Comparison of ENCODE assay signal across 18 cellular contexts in genomic region chr10:357201-357950, GRCh38.
DNase-seq lines count a peak whose midpoint lies in the region; ATAC-seq and TF ChIP-seq lines count a peak whose summit lies in the region.
"Had no signal": no experiment of that assay in that cellular context is flagged by ENCODE, and none has a peak within 500 bp of the region (broad histone marks: within the 10 kb centered on the region; RNA-seq: fewer than 3 reads in every experiment).

No MANE protein-coding gene starts in this region.

- H3K4me1 ChIP-seq in A673 (ENCODE audit: insufficient read depth, low read length, poor library complexity, severe bottlenecking) = no peaks in the 10 kb centered on the region
- no peaks in the 10 kb centered on the region for H3K4me1 ChIP-seq in GM23338 (ENCODE audit: insufficient read depth)
- H3K4me1 ChIP-seq: HAP-1 had no signal

- H3K36me3 ChIP-seq in A673 (ENCODE audit: insufficient read depth, low read length, poor library complexity, severe bottlenecking) (no peaks in the 10 kb centered on the region), GM23338 (ENCODE audit: insufficient read depth) (no peaks in the 10 kb centered on the region)

- no peaks in the 10 kb centered on the region for H3F3A ChIP-seq in GM23338 (replicated peaks; ENCODE audit: low read depth)

- no peaks in the 10 kb centered on the region for H3K9me3 ChIP-seq in A673 (ENCODE audit: low read depth, low read length, poor library complexity, severe bottlenecking)
- H3K9me3 ChIP-seq: HAP-1 had no signal

- H4K20me1 ChIP-seq in GM23338 (replicated peaks; ENCODE audit: insufficient read depth) = no peaks in the 10 kb centered on the region

- H3K4me3 ChIP-seq in A673 (ENCODE audit: low read depth, low read length, poor library complexity, severe bottlenecking) = no peak overlapping the region
- no peak overlapping the region for H3K4me3 ChIP-seq in GM23338
- H3K4me3 ChIP-seq: GM23248, HAP-1 had no signal

- H3K9me3 Mint-ChIP-seq in GM23338 (no peaks in the 10 kb centered on the region), nephron progenitor cell (no peaks in the 10 kb centered on the region)
- H3K9me3 Mint-ChIP-seq in activated T-helper 17 cell treated with anti-CD3 and anti-CD28 coated beads, Interleukin-2, amount 50 U/mL, for 72 hours = no peaks in the 10 kb centered on the region
- H3K9me3 Mint-ChIP-seq: CD8-positive, alpha-beta T cell; IgD-negative memory B cell had no signal

- H3K79me2 ChIP-seq in GM23338 (replicated peaks; ENCODE audit: insufficient read depth) = no peaks in the 10 kb centered on the region

- CTCF ChIA-PET in A673 (lab: Charles Lee) = no interaction called here

- POLR2A ChIA-PET in A673 (lab: Charles Lee; ENCODE audit: low non-redundant PET) = no interaction called here

- no peaks in the 10 kb centered on the region for H3K9me2 ChIP-seq in GM23338 (ENCODE audit: insufficient read depth)

- DNase-seq in A673 (ENCODE audit: low spot score) = no peak
- DNase-seq in GM23338 (ENCODE audit: low spot score) = no peak
- no peak for DNase-seq in nephron progenitor cell
- DNase-seq in SKM-1 treated with dmso at 0.1 percent for 144 hours (lab: John Stamatoyannopoulos, UW; ENCODE audit: unreplicated experiment) = no peak
- DNase-seq in stimulated activated CD4-positive, alpha-beta T cell treated with anti-CD3 and anti-CD28 coated beads, Interleukin-12 subunit alpha, Interleukin-12 subunit beta, amount 100 ng/mL, for 4 hours = no peak
- DNase-seq: CD8-positive, alpha-beta T cell; COR-L47; DMS153; DMS79 treated with DMSO at 0.1 percent for 48 hours; EL; GM23248 had no signal

- no TSS peak for BruUV-seq in A673 (replicated peaks; lab: Mats Ljungman, UMichigan)

- TF ChIP-seq CTCF in A673 (conservative IDR thresholded peaks at IDR 0.05; ENCODE audit: low read depth, low read length) = no peak
- TF ChIP-seq CTCF in GM23338 (conservative IDR thresholded peaks at IDR 0.05; ENCODE audit: low read depth in 2 of 2) = no peak
- TF ChIP-seq CTCF in nephron progenitor cell (IDR thresholded peaks at IDR 0.05) = no peak

- intact Hi-C loops in A673 (cut with micrococcal nuclease; ENCODE audit: unreplicated experiment) = no loop called here

- H3K27ac ChIP-seq in A673 (ENCODE audit: low read depth, low read length, poor library complexity, severe bottlenecking) (peak overlapping the region; percentile 5), GM23338 (ENCODE audit: low read depth) (no peak overlapping the region)
- H3K27ac ChIP-seq: GM23248 had no signal

- H3K4me3 Mint-ChIP-seq in GM23338 = no peak overlapping the region
- no peak overlapping the region for H3K4me3 Mint-ChIP-seq in activated T-helper 17 cell treated with anti-CD3 and anti-CD28 coated beads, Interleukin-2, amount 50 U/mL, for 72 hours
- no peak overlapping the region for H3K4me3 Mint-ChIP-seq in nephron progenitor cell
- H3K4me3 Mint-ChIP-seq: B cell; CD14-positive monocyte; CD8-positive, alpha-beta T cell; IgD-negative memory B cell had no signal

- H3K4me1 Mint-ChIP-seq in GM23338 = peaks cover 7% of the 10 kb centered on the region; the same call in 1 of the 3 replicates
- peaks cover 9% of the 10 kb centered on the region for H3K4me1 Mint-ChIP-seq in activated T-helper 17 cell treated with anti-CD3 and anti-CD28 coated beads, Interleukin-2, amount 50 U/mL, for 72 hours
- peaks cover 44% of the 10 kb centered on the region for H3K4me1 Mint-ChIP-seq in nephron progenitor cell
- H3K4me1 Mint-ChIP-seq: CD14-positive monocyte had no signal

- H3K27ac Mint-ChIP-seq in GM23338 (peak overlapping the region; percentile 46), nephron progenitor cell (peak overlapping the region; percentile 52)
- peak overlapping the region; percentile 79 for H3K27ac Mint-ChIP-seq in activated T-helper 17 cell treated with anti-CD3 and anti-CD28 coated beads, Interleukin-2, amount 50 U/mL, for 72 hours
- H3K27ac Mint-ChIP-seq: B cell; CD14-positive monocyte; CD8-positive, alpha-beta T cell; IgD-negative memory B cell had no signal

- peaks cover 8% of the 10 kb centered on the region for H3K27me3 Mint-ChIP-seq in GM23338 (ENCODE audit: insufficient read depth, low read depth, poor library complexity)
- H3K27me3 Mint-ChIP-seq in activated T-helper 17 cell treated with anti-CD3 and anti-CD28 coated beads, Interleukin-2, amount 50 U/mL, for 72 hours = no peaks in the 10 kb centered on the region
- H3K27me3 Mint-ChIP-seq in nephron progenitor cell (ENCODE audit: low read depth, poor library complexity) = peaks cover 10% of the 10 kb centered on the region

- H3K4me2 ChIP-seq in GM23338 = no peak overlapping the region

- H3K36me3 Mint-ChIP-seq in GM23338 (ENCODE audit: low read depth) = peaks cover 8% of the 10 kb centered on the region; the same call in 1 of the 3 replicates
- H3K36me3 Mint-ChIP-seq in activated T-helper 17 cell treated with anti-CD3 and anti-CD28 coated beads, Interleukin-2, amount 50 U/mL, for 72 hours (ENCODE audit: low read depth) = peaks cover 12% of the 10 kb centered on the region
- peaks cover 73% of the 10 kb centered on the region for H3K36me3 Mint-ChIP-seq in nephron progenitor cell (ENCODE audit: low read depth)
- H3K36me3 Mint-ChIP-seq: CD14-positive monocyte had no signal

- H3K27me3 ChIP-seq in A673 (replicated peaks; ENCODE audit: insufficient read depth, low read depth, low read length, poor library complexity) (no peaks in the 10 kb centered on the region), GM23338 (ENCODE audit: insufficient read depth) (no peaks in the 10 kb centered on the region)

- no peak overlapping the region for H2AFZ ChIP-seq in GM23338
- H2AFZ ChIP-seq: GM23248 had no signal

- ATAC-seq in GM23338 = no peak
- no peak for ATAC-seq in activated T-helper 17 cell treated with anti-CD3 and anti-CD28 coated beads, Interleukin-2, amount 50 U/mL, for 72 hours (replicated peaks)
- ATAC-seq in GM18511 (IDR thresholded peaks at IDR 0.05; ENCODE audit: unreplicated experiment) = no peak
- no peak for ATAC-seq in GM18861 (IDR thresholded peaks at IDR 0.05; ENCODE audit: unreplicated experiment)
- ATAC-seq: CD8-positive, alpha-beta T cell had no signal

TF ChIP-seq in GM23338, 12 proteins besides CTCF, POLR2A, EP300 and RAD21 (continues in another document):
- TF ChIP-seq REST (IDR thresholded peaks at IDR 0.05; ENCODE audit: unreplicated experiment) (no peak), STAT1 (IDR thresholded peaks at IDR 0.05; ENCODE audit: unreplicated experiment) (no peak), POLR2AphosphoS5 (IDR thresholded peaks at IDR 0.05; ENCODE audit: low read depth) (no peak), ETS1 (IDR thresholded peaks at IDR 0.05) (no peak), EZH2phosphoT487 (IDR thresholded peaks at IDR 0.05; ENCODE audit: unreplicated experiment) (no peak), ZNF331 (CRISPR knock-in tag; IDR thresholded peaks at IDR 0.05; ENCODE audit: low read depth) (no peak), JUNB (IDR thresholded peaks at IDR 0.05; ENCODE audit: unreplicated experiment) (no peak), CREB1 (CRISPR knock-in tag; IDR thresholded peaks at IDR 0.05; ENCODE audit: low read depth) (no peak), EZH2 (IDR thresholded peaks at IDR 0.05; ENCODE audit: low read depth, unreplicated experiment) (no peak), ZNF114 (CRISPR knock-in tag; IDR thresholded peaks at IDR 0.05) (no peak)
